Comparison of ENCODE assay signal across 19 cellular contexts in genomic region chr15:47551079-47551478, GRCh38.
DNase-seq lines count a peak whose midpoint lies in the region; ATAC-seq and TF ChIP-seq lines count a peak whose summit lies in the region.
"Had no signal": no experiment of that assay in that cellular context is flagged by ENCODE, and none has a peak within 500 bp of the region (broad histone marks: within the 10 kb centered on the region; RNA-seq: fewer than 3 reads in every experiment).

No MANE protein-coding gene starts in this region.

- H3K9me3 Mint-ChIP-seq in T-cell, result no peaks in the 10 kb centered on the region
- H3K9me3 Mint-ChIP-seq in Caco-2 (ENCODE audit: unreplicated experiment), result no peaks in the 10 kb centered on the region
- H3K9me3 Mint-ChIP-seq: activated CD4-positive, alpha-beta T cell treated with anti-CD3 and anti-CD28 coated beads, Interleukin-2, amount 10 ng/mL, durations not matched to agents 24 days and 14 days; activated naive CD8-positive, alpha-beta T cell treated with anti-CD3 and anti-CD28 coated beads for 36 hours; activated T-cell treated with anti-CD3 and anti-CD28 coated beads, Interleukin-2, amount 50 U/mL, for 24 hours had no signal

- no peaks in the 10 kb centered on the region for H3K36me3 ChIP-seq in OCI-LY1 (ENCODE audit: insufficient read depth, low read length)
- no peaks in the 10 kb centered on the region for H3K36me3 ChIP-seq in Caco-2 (ENCODE audit: control insufficient read depth, insufficient read depth, low read length)
- no peaks in the 10 kb centered on the region for H3K36me3 ChIP-seq in upper lobe of right lung
- H3K36me3 ChIP-seq: MG63, neutrophil, sigmoid colon had no signal

- no peak for DNase-seq in AG04450 (ENCODE audit: low read depth, low spot score)
- no peak for DNase-seq in GM12864 (ENCODE audit: low read depth)
- DNase-seq in fibroblast of mammary gland (ENCODE audit: low read depth), result peak; percentile 1
- no peak for DNase-seq in T-cell
- DNase-seq in SK-N-DZ (ENCODE audit: low spot score), result no peak
- no peak for DNase-seq in Caco-2
- no peak for DNase-seq in upper lobe of right lung
- DNase-seq: activated CD4-positive, alpha-beta T cell treated with anti-CD3 and anti-CD28 coated beads, Interleukin-2, amount 10 ng/mL, durations not matched to agents 24 days and 14 days; activated naive CD8-positive, alpha-beta T cell treated with anti-CD3 and anti-CD28 coated beads for 36 hours; activated T-cell treated with anti-CD3 and anti-CD28 coated beads, Interleukin-2, amount 50 U/mL, for 24 hours; DND-41; effector memory CD8-positive, alpha-beta T cell; MG63; NCI-H2107; Right ventricle myocardium superior; sigmoid colon; trophoblast cell had no signal

- H3K4me1 ChIP-seq in OCI-LY1 (ENCODE audit: insufficient read depth, low read length, severe bottlenecking) (no peaks in the 10 kb centered on the region), Caco-2 (no peaks in the 10 kb centered on the region), upper lobe of right lung (no peaks in the 10 kb centered on the region)

- BruUV-seq in Caco-2 (replicated peaks; lab: Mats Ljungman, UMichigan), result no TSS peak

- intact Hi-C loops in Caco-2 (cut with micrococcal nuclease; ENCODE audit: unreplicated experiment), result no loop called here
- intact Hi-C loops in upper lobe of right lung (cut with DNase I), result no loop called here

- H3K4me3 Mint-ChIP-seq in T-cell, result no peak overlapping the region
- no peak overlapping the region for H3K4me3 Mint-ChIP-seq in Caco-2 (ENCODE audit: unreplicated experiment)
- H3K4me3 Mint-ChIP-seq: activated CD4-positive, alpha-beta T cell treated with anti-CD3 and anti-CD28 coated beads, Interleukin-2, amount 10 ng/mL, durations not matched to agents 24 days and 14 days; activated naive CD8-positive, alpha-beta T cell treated with anti-CD3 and anti-CD28 coated beads for 36 hours; activated T-cell treated with anti-CD3 and anti-CD28 coated beads, Interleukin-2, amount 50 U/mL, for 24 hours; effector memory CD8-positive, alpha-beta T cell had no signal

- TF ChIP-seq CTCF in AG04450 (IDR thresholded peaks at IDR 0.05; ENCODE audit: low read depth, low read length) (peak; percentile 18; the same call in 1 of the 2 replicates), GM12864 (IDR thresholded peaks at IDR 0.05; ENCODE audit: low read depth, low read length, missing control alignments) (peak; percentile 7), OCI-LY1 (IDR thresholded peaks at IDR 0.05; ENCODE audit: low read length) (peak; percentile 18; the same call in 1 of the 2 replicates), fibroblast of mammary gland (conservative IDR thresholded peaks at IDR 0.05; ENCODE audit: control insufficient read depth, insufficient read depth, low read depth, low read length) (no peak), Caco-2 (IDR thresholded peaks at IDR 0.05; ENCODE audit: insufficient read depth in 1 of 2, low read depth in 1 of 2, low read length in 1 of 2, severe bottlenecking in 1 of 2, unreplicated experiment in 1 of 2) (no peak), upper lobe of right lung (IDR thresholded peaks at IDR 0.05) (no peak)

- H3K27ac ChIP-seq in AG04450 (ENCODE audit: low read depth, low read length) (no peak overlapping the region), OCI-LY1 (ENCODE audit: low read depth, low read length, poor library complexity, severe bottlenecking) (no peak overlapping the region), upper lobe of right lung (no peak overlapping the region)
- H3K27ac ChIP-seq: neutrophil, sigmoid colon had no signal

- no peaks in the 10 kb centered on the region for H3K9me3 ChIP-seq in AG04450 (ENCODE audit: control insufficient read depth, insufficient read depth, low read length)
- no peaks in the 10 kb centered on the region for H3K9me3 ChIP-seq in OCI-LY1 (ENCODE audit: low read length)
- no peaks in the 10 kb centered on the region for H3K9me3 ChIP-seq in Caco-2
- no peaks in the 10 kb centered on the region for H3K9me3 ChIP-seq in upper lobe of right lung
- H3K9me3 ChIP-seq: MG63, neutrophil, sigmoid colon had no signal

- no peaks in the 10 kb centered on the region for H3K27me3 Mint-ChIP-seq in T-cell
- H3K27me3 Mint-ChIP-seq in Caco-2 (ENCODE audit: insufficient read depth, unreplicated experiment), result no peaks in the 10 kb centered on the region
- H3K27me3 Mint-ChIP-seq: activated CD4-positive, alpha-beta T cell treated with anti-CD3 and anti-CD28 coated beads, Interleukin-2, amount 10 ng/mL, durations not matched to agents 24 days and 14 days; activated naive CD8-positive, alpha-beta T cell treated with anti-CD3 and anti-CD28 coated beads for 36 hours; activated T-cell treated with anti-CD3 and anti-CD28 coated beads, Interleukin-2, amount 50 U/mL, for 24 hours; effector memory CD8-positive, alpha-beta T cell had no signal

- no peak overlapping the region for H2AFZ ChIP-seq in OCI-LY1 (ENCODE audit: low read length)

- H3K79me2 ChIP-seq in OCI-LY1 (ENCODE audit: insufficient read depth, low read length), result no peaks in the 10 kb centered on the region

- H3K4me2 ChIP-seq in OCI-LY1 (ENCODE audit: low read length), result no peak overlapping the region

- no peaks in the 10 kb centered on the region for H3F3A ChIP-seq in OCI-LY1 (ENCODE audit: insufficient read depth, low read length)

- POLR2A ChIA-PET in AG04450 (lab: Yijun Ruan, JAX), result no interaction called here
- POLR2A ChIA-PET in T-cell (lab: Charles Lee), result no interaction called here
- POLR2A ChIA-PET in Caco-2 (lab: Charles Lee), result no interaction called here

- no peak overlapping the region for H3K9ac ChIP-seq in OCI-LY1 (ENCODE audit: low read length)

- H3K9me2 ChIP-seq in OCI-LY1 (ENCODE audit: low read depth, low read length), result no peaks in the 10 kb centered on the region

- H4K20me1 ChIP-seq in OCI-LY1 (ENCODE audit: insufficient read depth, low read length), result no peaks in the 10 kb centered on the region

- no peaks in the 10 kb centered on the region for H3K4me1 Mint-ChIP-seq in T-cell
- H3K4me1 Mint-ChIP-seq in Caco-2 (ENCODE audit: low read depth, unreplicated experiment), result no peaks in the 10 kb centered on the region
- H3K4me1 Mint-ChIP-seq: activated CD4-positive, alpha-beta T cell treated with anti-CD3 and anti-CD28 coated beads, Interleukin-2, amount 10 ng/mL, durations not matched to agents 24 days and 14 days; activated naive CD8-positive, alpha-beta T cell treated with anti-CD3 and anti-CD28 coated beads for 36 hours had no signal

- ATAC-seq in T-cell (replicated peaks in 1 of 4), result no peak
- ATAC-seq in upper lobe of right lung, result no peak
- ATAC-seq: effector memory CD8-positive, alpha-beta T cell had no signal

- H3K4me3 ChIP-seq in AG04450 (ENCODE audit: low read depth, low read length) (no peak overlapping the region), GM12864 (ENCODE audit: low read depth, low read length) (no peak overlapping the region), OCI-LY1 (ENCODE audit: low read depth, low read length, poor library complexity, severe bottlenecking) (no peak overlapping the region), fibroblast of mammary gland (ENCODE audit: control insufficient read depth, low read depth, low read length) (no peak overlapping the region), Caco-2 (ENCODE audit: low read depth, low read length) (no peak overlapping the region), upper lobe of right lung (no peak overlapping the region)
- H3K4me3 ChIP-seq: MG63, sigmoid colon had no signal

- H3K27me3 ChIP-seq in AG04450 (ENCODE audit: control insufficient read depth, insufficient read depth, low read length), result no peaks in the 10 kb centered on the region
- no peaks in the 10 kb centered on the region for H3K27me3 ChIP-seq in OCI-LY1 (ENCODE audit: insufficient read depth, low read length)
- H3K27me3 ChIP-seq in Caco-2 (replicated peaks; ENCODE audit: control insufficient read depth, insufficient read depth, low read length), result no peaks in the 10 kb centered on the region
- no peaks in the 10 kb centered on the region for H3K27me3 ChIP-seq in upper lobe of right lung
- H3K27me3 ChIP-seq: MG63, neutrophil, sigmoid colon had no signal

- H3K36me3 Mint-ChIP-seq in T-cell, result no peaks in the 10 kb centered on the region
- H3K36me3 Mint-ChIP-seq in Caco-2 (ENCODE audit: insufficient read depth, unreplicated experiment), result no peaks in the 10 kb centered on the region
- H3K36me3 Mint-ChIP-seq: activated naive CD8-positive, alpha-beta T cell treated with anti-CD3 and anti-CD28 coated beads for 36 hours had no signal

- CTCF ChIA-PET in AG04450 (lab: Charles Lee) (interaction anchor here (1.1 to 1.5 kb wide), 2 partner anchors 437 to 735 kb away, joined by 3 to 4 read pairs; no protein-coding TSS in a partner anchor), T-cell (lab: Charles Lee) (no interaction called here), Caco-2 (lab: Charles Lee) (no interaction called here)

- H3K27ac Mint-ChIP-seq in T-cell (no peak overlapping the region), Caco-2 (ENCODE audit: unreplicated experiment) (no peak overlapping the region)
- H3K27ac Mint-ChIP-seq: activated CD4-positive, alpha-beta T cell treated with anti-CD3 and anti-CD28 coated beads, Interleukin-2, amount 10 ng/mL, durations not matched to agents 24 days and 14 days; activated naive CD8-positive, alpha-beta T cell treated with anti-CD3 and anti-CD28 coated beads for 36 hours; activated T-cell treated with anti-CD3 and anti-CD28 coated beads, Interleukin-2, amount 50 U/mL, for 24 hours; effector memory CD8-positive, alpha-beta T cell had no signal

Comparison
In these comparisons a context has a peak if more than half of its experiments do, and no peak if none do; other contexts are left out.
1. CTCF ChIP-seq: peak in AG04450 (single experiment), GM12864 (single experiment) and OCI-LY1 (single experiment); none in fibroblast of mammary gland (single experiment), Caco-2 (0 of 2) and upper lobe of right lung (single experiment).